Comparison of ENCODE assay signal across 6 cellular contexts in genomic region chr6:30741789-30742315, GRCh38. TPM values are rescaled to one million over a fixed set of nuclear protein-coding genes. Genes with fewer than 3 reads are reported as not detected.
DNase-seq lines count a peak whose midpoint lies in the region; ATAC-seq and TF ChIP-seq lines count a peak whose summit lies in the region.

No MANE protein-coding gene starts in this region.

- no peaks in the 10 kb centered on the region; a peak in 3 of 5 replicates for H3K9me3 Mint-ChIP-seq in H9

- H3K79me2 ChIP-seq in H9 (ENCODE audit: insufficient read depth, low read length) = peaks cover 13% of the 10 kb centered on the region; the same call in 1 of the 2 replicates

- no peak overlapping the region for H3K56ac ChIP-seq in H9 (ENCODE audit: insufficient read length, low read depth, low read length)

- intact Hi-C loops in adrenal gland (cut with DNase I) = loop anchor here (10.0 kb wide), 2 partner anchors 83 to 143 kb away; partner anchors contain the start of gene DDR1 (in 1 of the 2)

- H3K27me3 ChIP-seq in H9 (ENCODE audit: insufficient read depth, low read length) (no peaks in the 10 kb centered on the region; the same call in 1 of the 2 replicates), adrenal gland (no peaks in the 10 kb centered on the region), muscle layer of duodenum (ENCODE audit: low read depth, low read length) (no peaks in the 10 kb centered on the region)

- no CpG with 5 or more reads among the region's 13 CpGs for WGBS in H9 (ENCODE audit: extremely low coverage, insufficient read length, low lambda C conversion rate)
- 8 to 12% (median 9%) methylated on average over 13 of the region's 13 CpGs for WGBS in adrenal gland, 4 donors

- TF ChIP-seq POLR2A in adrenal gland (IDR thresholded peaks at IDR 0.05) = peak in 1 of 2 donors; percentile 32

- H2BK5ac ChIP-seq in H9 (ENCODE audit: insufficient read length, low read length) = no peak overlapping the region

- H3K23me2 ChIP-seq in H9 (ENCODE audit: insufficient read length, low read depth, low read length, poor library complexity, severe bottlenecking) = peaks cover 17% of the 10 kb centered on the region

- no peak overlapping the region for H3K4ac ChIP-seq in H9 (ENCODE audit: low read depth, low read length)

- no peak overlapping the region for H2AFZ ChIP-seq in H9 (ENCODE audit: low read length)

- peak overlapping the region; percentile 57 to 95 (median 76) for H3K4me3 ChIP-seq in adrenal gland
- peak overlapping the region; percentile 78 to 87 for H3K4me3 ChIP-seq in muscle layer of duodenum (ENCODE audit: low read depth in 1 of 2, low read length in 2 of 2)

- TF ChIP-seq CTCF in H9 (conservative IDR thresholded peaks at IDR 0.05) (no peak), adrenal gland (IDR thresholded peaks at IDR 0.05) (no peak)

- no peak for ATAC-seq in HG02571 (IDR thresholded peaks at IDR 0.05; ENCODE audit: unreplicated experiment)

- peak overlapping the region; percentile 91 for H3K4me2 ChIP-seq in H9 (ENCODE audit: insufficient read depth, insufficient read length, low read length)

- no peak overlapping the region for H2BK120ac ChIP-seq in H9 (ENCODE audit: low read depth, low read length, poor library complexity, severe bottlenecking)

- no peak overlapping the region for H4K5ac ChIP-seq in H9 (ENCODE audit: insufficient read length, low read depth, low read length)

- H4K8ac ChIP-seq in H9 (replicated peaks; ENCODE audit: insufficient read length, low read depth, low read length) = no peak overlapping the region

- no peak overlapping the region for H2AK5ac ChIP-seq in H9 (ENCODE audit: insufficient read length, low read length)

- H3K79me1 ChIP-seq in H9 (ENCODE audit: insufficient read depth, low read depth, low read length, poor library complexity, severe bottlenecking) = peaks cover 6% of the 10 kb centered on the region

- H3K4me3 Mint-ChIP-seq in H9 = peak overlapping the region; percentile 94 to 95

- H2BK12ac ChIP-seq in H9 (ENCODE audit: insufficient read length, low read depth, low read length) = no peak overlapping the region

- H2BK20ac ChIP-seq in H9 (ENCODE audit: low read depth, low read length, poor library complexity, severe bottlenecking) = no peak overlapping the region

- H3K23ac ChIP-seq in H9 (ENCODE audit: insufficient read length, low read depth, low read length) = no peak overlapping the region

- peaks cover 0 to 46% of the 10 kb centered on the region in 2 donors for H3K36me3 ChIP-seq in adrenal gland (replicated peaks in 1 of 2)
- peaks cover 28 to 41% of the 10 kb centered on the region in 2 donors for H3K36me3 ChIP-seq in muscle layer of duodenum (ENCODE audit: control insufficient read depth in 1 of 2, insufficient read depth in 2 of 2, low read length in 2 of 2)

- no peak for DNase-seq in H9
- DNase-seq in adrenal gland = peak in 2 of 7 donors; percentile 31 to 53
- DNase-seq in NCI-H1930 (lab: John Stamatoyannopoulos, UW) = no peak
- DNase-seq in DMS153 treated with DMSO at 0.1 percent for 48 hours (lab: John Stamatoyannopoulos, UW; ENCODE audit: unreplicated experiment) = no peak

- H3T11ph ChIP-seq in H9 (ENCODE audit: low read length) = no peak overlapping the region

- H2BK15ac ChIP-seq in H9 (ENCODE audit: low read depth, low read length) = no peak overlapping the region

- peak overlapping the region; percentile 95 for H3K9ac ChIP-seq in H9 (ENCODE audit: extremely low read depth, insufficient read length, low read length)

- peaks cover 2% of the 10 kb centered on the region for H4K20me1 ChIP-seq in H9 (ENCODE audit: control insufficient read depth, insufficient read depth, insufficient read length)

- H3K18ac ChIP-seq in H9 (ENCODE audit: insufficient read length, low read depth, low read length) = peak overlapping the region; percentile 77

- H3K14ac ChIP-seq in H9 (ENCODE audit: insufficient read depth, low read length) = peak overlapping the region; percentile 67

- peaks cover 2% of the 10 kb centered on the region; the same call in 1 of the 2 replicates for H3K4me1 ChIP-seq in H9 (ENCODE audit: insufficient read depth, low read length)
- peaks cover 28 to 62% of the 10 kb centered on the region in 2 donors for H3K4me1 ChIP-seq in adrenal gland (replicated peaks in 1 of 2)
- peaks cover 8 to 29% of the 10 kb centered on the region in 2 donors for H3K4me1 ChIP-seq in muscle layer of duodenum (ENCODE audit: control insufficient read depth in 1 of 2, insufficient read depth in 2 of 2, low read length in 2 of 2)

- peaks cover 3% of the 10 kb centered on the region; the same call in 1 of the 2 replicates for H3K27me3 Mint-ChIP-seq in H9 (ENCODE audit: low read depth)

- H3K27ac Mint-ChIP-seq in H9 = peak overlapping the region; percentile 37 to 94 (median 82)

- no peak overlapping the region for H3K27ac ChIP-seq in H9 (ENCODE audit: insufficient read length, low read depth, low read length)
- peak overlapping the region; percentile 93 to 98 (median 94) for H3K27ac ChIP-seq in adrenal gland
- H3K27ac ChIP-seq in muscle layer of duodenum (ENCODE audit: low read length) = peak overlapping the region; percentile 99

- H3K9me3 ChIP-seq in H9 (ENCODE audit: control insufficient read depth, low read depth, low read length) = no peaks in the 10 kb centered on the region
- H3K9me3 ChIP-seq in adrenal gland (replicated peaks in 1 of 3) = no peaks in the 10 kb centered on the region
- no peaks in the 10 kb centered on the region for H3K9me3 ChIP-seq in muscle layer of duodenum (ENCODE audit: control insufficient read depth in 1 of 2, low read length in 2 of 2)

- H4K91ac ChIP-seq in H9 (ENCODE audit: insufficient read length, low read depth, low read length) = no peak overlapping the region

- H3K36me3 Mint-ChIP-seq in H9 (ENCODE audit: insufficient read depth in 1 of 3, low read depth in 3 of 3) = peaks cover 46 to 54% (median 48%) of the 10 kb centered on the region in 3 experiments

- peaks cover 24 to 25% of the 10 kb centered on the region in 2 experiments for H3K4me1 Mint-ChIP-seq in H9

RNA-seq across cellular contexts. Expression of gene FLOT1, which starts 0.6 kb away (rescaled TPM):
- 107 and 111 TPM in 2 replicates for total RNA-seq in H9 (2021)
- 100 to 1,000 TPM; 237 to 449 (median 339) TPM for total RNA-seq in adrenal gland
- 100 to 1,000 TPM; 390 to 599 (median 411) TPM for polyA plus RNA-seq in adrenal gland

RNA-seq across cellular contexts. Expression of gene IER3, which starts 2.5 kb away (rescaled TPM):
- total RNA-seq in H9 (2021) (42.9 and 43.5 TPM in 2 replicates), adrenal gland (10 to 100 TPM in 7 of 8 donors, 1 to 10 TPM in 1; 4.0 to 66.2 (median 43.1) TPM)
- 100 to 1,000 TPM in 1 of 3 donors, 10 to 100 TPM in 2; 10.3 to 136 (median 49.1) TPM for polyA plus RNA-seq in adrenal gland

RNA-seq across cellular contexts. Expression of gene TUBB, which starts 21.7 kb away (rescaled TPM):
- total RNA-seq in H9 (2021) (1,719 and 1,734 TPM in 2 replicates), adrenal gland (100 to 1,000 TPM in 7 of 8 donors, 10 to 100 TPM in 1; 90.3 to 439 (median 214) TPM)
- polyA plus RNA-seq in adrenal gland = 100 to 1,000 TPM; 107 to 473 (median 177) TPM

RNA-seq across cellular contexts. Expression of gene MDC1, which starts 24.8 kb away (rescaled TPM):
- total RNA-seq in H9 (2021) = 72.2 and 77.6 TPM in 2 replicates
- total RNA-seq in adrenal gland = 10 to 100 TPM in 5 of 8 donors, 1 to 10 TPM in 3; 2.8 to 27.6 (median 18.4) TPM
- 10 to 100 TPM; 16.8 to 26.9 (median 21.0) TPM for polyA plus RNA-seq in adrenal gland

RNA-seq across cellular contexts. Expression of gene NRM, which starts 51.1 kb away (rescaled TPM):
- total RNA-seq in H9 (2021) (34.9 and 36.5 TPM in 2 replicates), adrenal gland (10 to 100 TPM in 4 of 8 donors, 1 to 10 TPM in 4; 1.8 to 22.6 (median 10.0) TPM)
- polyA plus RNA-seq in adrenal gland = 10 to 100 TPM; 11.4 to 39.3 (median 24.9) TPM
